In the genomic region with DNA sequence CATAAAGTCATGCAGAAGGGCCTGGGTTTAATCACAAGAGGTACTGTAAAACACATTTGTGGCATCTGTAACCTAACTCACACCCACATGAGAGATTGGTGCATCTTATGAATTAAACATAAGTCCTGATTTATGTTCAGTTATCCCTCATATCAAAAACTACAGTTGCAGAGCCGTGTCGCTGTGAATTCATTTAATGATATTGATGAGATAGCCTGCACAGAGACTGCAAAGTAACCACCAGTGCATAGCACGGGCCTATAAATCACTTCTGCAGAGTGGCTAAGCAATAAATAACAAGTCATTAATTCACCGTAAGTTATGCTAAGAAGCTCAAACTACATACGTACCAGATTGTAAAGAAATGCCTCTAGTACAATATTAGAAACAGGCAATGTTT, we compare ENCODE assay signal across 20 cellular contexts.
"Had no signal": no experiment of that assay in that cellular context is flagged by ENCODE, and none has a peak within 500 bp of the region (broad histone marks: within the 10 kb centered on the region; RNA-seq: fewer than 3 reads in every experiment).

No MANE protein-coding gene starts in this region.

- H3K4me3 ChIP-seq: colonic mucosa, gastrocnemius medialis, left lung, neural progenitor cell, sigmoid colon, stomach, vagina had no signal

- FAIRE-seq: endometrium, keratinocyte had no signal

- H3K36me3 ChIP-seq: colonic mucosa, gastrocnemius medialis, left lung, neural progenitor cell, sigmoid colon, stomach, vagina had no signal

- ATAC-seq: gastrocnemius medialis; stimulated activated effector memory CD8-positive, alpha-beta T cell treated with anti-CD3 and anti-CD28 coated beads, Interleukin-12 subunit alpha, Interleukin-12 subunit beta, amount 100 ng/mL, for 72 hours had no signal

- H2AFZ ChIP-seq: neural progenitor cell had no signal

- H3K27ac Mint-ChIP-seq: activated naive CD4-positive, alpha-beta T cell treated with anti-CD3 and anti-CD28 coated beads, Interleukin-2, amount 50 U/mL, for 72 hours; activated T-cell treated with anti-CD3 and anti-CD28 coated beads, Interleukin-2, amount 50 U/mL, for 72 hours; neural progenitor cell; stimulated activated effector memory CD8-positive, alpha-beta T cell treated with anti-CD3 and anti-CD28 coated beads, Interleukin-12 subunit alpha, Interleukin-12 subunit beta, amount 100 ng/mL, for 72 hours had no signal

- H3K9me3 Mint-ChIP-seq: activated naive CD4-positive, alpha-beta T cell treated with anti-CD3 and anti-CD28 coated beads, Interleukin-2, amount 50 U/mL, for 72 hours; activated T-cell treated with anti-CD3 and anti-CD28 coated beads, Interleukin-2, amount 50 U/mL, for 72 hours; neural progenitor cell had no signal

- H3K9me3 ChIP-seq: colonic mucosa, gastrocnemius medialis, left lung, sigmoid colon, stomach, vagina had no signal

- H3K4me3 Mint-ChIP-seq: neural progenitor cell; stimulated activated effector memory CD8-positive, alpha-beta T cell treated with anti-CD3 and anti-CD28 coated beads, Interleukin-12 subunit alpha, Interleukin-12 subunit beta, amount 100 ng/mL, for 72 hours had no signal

- H3K27me3 ChIP-seq: colonic mucosa, gastrocnemius medialis, left lung, neural progenitor cell, sigmoid colon, stomach, vagina had no signal

- H3K27ac ChIP-seq: colonic mucosa, gastrocnemius medialis, left lung, neural progenitor cell, sigmoid colon, stomach, vagina had no signal

- H3K36me3 Mint-ChIP-seq: activated naive CD4-positive, alpha-beta T cell treated with anti-CD3 and anti-CD28 coated beads, Interleukin-2, amount 50 U/mL, for 72 hours; neural progenitor cell; stimulated activated effector memory CD8-positive, alpha-beta T cell treated with anti-CD3 and anti-CD28 coated beads, Interleukin-12 subunit alpha, Interleukin-12 subunit beta, amount 100 ng/mL, for 72 hours had no signal

- DNase-seq: activated CD4-positive, alpha-beta T cell treated with anti-CD3 and anti-CD28 coated beads, Interleukin-2, amount 50 U/mL, for 1 hour; activated CD4-positive, CD25-positive, alpha-beta regulatory T cell treated with anti-CD3 and anti-CD28 coated beads, Interleukin-2, amount 50 U/mL, for 72 hours; activated CD8-positive, alpha-beta memory T cell treated with anti-CD3 and anti-CD28 coated beads, Interleukin-2, amount 50 U/mL, for 48 hours; activated effector memory CD4-positive, alpha-beta T cell treated with anti-CD3 and anti-CD28 coated beads, Interleukin-2, amount 50 U/mL, for 16 hours; gastrocnemius medialis; head of caudate nucleus; left lung; sigmoid colon; stimulated activated CD4-positive, alpha-beta T cell treated with anti-CD3 and anti-CD28 coated beads, Interleukin-4, amount 100 ng/mL, for 24 hours; stomach; T-helper 1 cell; T1000 had no signal

- H3K9ac ChIP-seq: neural progenitor cell had no signal

- H3K4me2 ChIP-seq: neural progenitor cell had no signal

- H3K4me1 ChIP-seq: colonic mucosa, gastrocnemius medialis, left lung, neural progenitor cell, sigmoid colon, vagina had no signal
